In genomic region chrX:40175416-40176255, GRCh38 we compare ENCODE assay signal across 8 cellular contexts.
DNase-seq lines count a peak whose midpoint lies in the region; TF ChIP-seq lines count a peak whose summit lies in the region.

No MANE protein-coding gene starts in this region.

- H3K27me3 Mint-ChIP-seq in HFFc6 (ENCODE audit: insufficient read depth), result peaks cover 1% of the 10 kb centered on the region; the same call in 1 of the 2 replicates
- no peaks in the 10 kb centered on the region for H3K27me3 Mint-ChIP-seq in mesothelial cell of epicardium (ENCODE audit: low read depth)

- peak; percentile 44 for DNase-seq in GM03348 (ENCODE audit: low spot score)
- DNase-seq in HFFc6, result peak; percentile 20
- DNase-seq in NCI-H510A (lab: John Stamatoyannopoulos, UW), result peak; percentile 60
- peak; percentile 66 to 75 for DNase-seq in activated CD4-positive, alpha-beta T cell treated with anti-CD3 and anti-CD28 coated beads, Interleukin-2, amount 50 U/mL, for 4 hours
- peak in 1 of 2 experiments; percentile 53 for DNase-seq in mesothelial cell of epicardium (ENCODE audit: low spot score in 2 of 2, unreplicated experiment in 2 of 2)
- peak; percentile 41 for DNase-seq in stimulated activated CD8-positive, alpha-beta memory T cell treated with anti-CD3 and anti-CD28 coated beads, Interleukin-7, amount 100 ng/mL, for 24 hours (ENCODE audit: low read depth)
- no peak for DNase-seq in cerebellar nuclear complex (lab: John Stamatoyannopoulos, UW)

- no peaks in the 10 kb centered on the region for H3K9me3 ChIP-seq in ectodermal cell (ENCODE audit: control insufficient read depth, low read length)

- peak overlapping the region; percentile 82 for H3K4me3 Mint-ChIP-seq in HFFc6
- H3K4me3 Mint-ChIP-seq in mesothelial cell of epicardium, result peak overlapping the region; percentile 70

- TF ChIP-seq CTCF in HFFc6 (IDR thresholded peaks at IDR 0.05), result no peak
- no peak for TF ChIP-seq CTCF in mesothelial cell of epicardium (IDR thresholded peaks at IDR 0.05; ENCODE audit: unreplicated experiment)

- peaks cover 27% of the 10 kb centered on the region for H3K27me3 ChIP-seq in ectodermal cell (ENCODE audit: control insufficient read depth, insufficient read depth, low read length, poor library complexity, severe bottlenecking)

- 0% methylated on average over 69 to 71 of the region's 71 CpGs for WGBS in ectodermal cell, 2 experiments

- H3K4me1 ChIP-seq in ectodermal cell (ENCODE audit: control insufficient read depth, insufficient read depth, low read length), result peaks cover 7% of the 10 kb centered on the region

- H3K27ac Mint-ChIP-seq in HFFc6 (peak overlapping the region; percentile 84), mesothelial cell of epicardium (peak overlapping the region; percentile 89)

- H3K4me3 ChIP-seq in ectodermal cell (ENCODE audit: insufficient read depth, low read depth, low read length), result peak overlapping the region; percentile 53

- H3K4me1 Mint-ChIP-seq in HFFc6 (ENCODE audit: low read depth) (peaks cover 29% of the 10 kb centered on the region), mesothelial cell of epicardium (peaks cover 34% of the 10 kb centered on the region)

- no peaks in the 10 kb centered on the region for H3K36me3 Mint-ChIP-seq in HFFc6 (ENCODE audit: low read depth)
- H3K36me3 Mint-ChIP-seq in mesothelial cell of epicardium, result no peaks in the 10 kb centered on the region

- H3K9me3 Mint-ChIP-seq in HFFc6 (no peaks in the 10 kb centered on the region), mesothelial cell of epicardium (peaks cover 9% of the 10 kb centered on the region)

- H3K27ac ChIP-seq in ectodermal cell (ENCODE audit: insufficient read depth, low read depth, low read length, poor library complexity, severe bottlenecking), result peak overlapping the region; percentile 26

- no peaks in the 10 kb centered on the region for H3K36me3 ChIP-seq in ectodermal cell (ENCODE audit: control insufficient read depth, insufficient read depth, low read length)

Comparison
In these comparisons a context has a peak if more than half of its experiments do, and no peak if none do; other contexts are left out.
1. DNase-seq: peak in GM03348 (single experiment), HFFc6 (single experiment), NCI-H510A (single experiment), activated CD4-positive, alpha-beta T cell treated with anti-CD3 and anti-CD28 coated beads, Interleukin-2, amount 50 U/mL, for 4 hours (2 of 2) and stimulated activated CD8-positive, alpha-beta memory T cell treated with anti-CD3 and anti-CD28 coated beads, Interleukin-7, amount 100 ng/mL, for 24 hours (single experiment); none in cerebellar nuclear complex (0 of 2).